Comparison of ENCODE assay signal across 8 cellular contexts in the genomic region with DNA sequence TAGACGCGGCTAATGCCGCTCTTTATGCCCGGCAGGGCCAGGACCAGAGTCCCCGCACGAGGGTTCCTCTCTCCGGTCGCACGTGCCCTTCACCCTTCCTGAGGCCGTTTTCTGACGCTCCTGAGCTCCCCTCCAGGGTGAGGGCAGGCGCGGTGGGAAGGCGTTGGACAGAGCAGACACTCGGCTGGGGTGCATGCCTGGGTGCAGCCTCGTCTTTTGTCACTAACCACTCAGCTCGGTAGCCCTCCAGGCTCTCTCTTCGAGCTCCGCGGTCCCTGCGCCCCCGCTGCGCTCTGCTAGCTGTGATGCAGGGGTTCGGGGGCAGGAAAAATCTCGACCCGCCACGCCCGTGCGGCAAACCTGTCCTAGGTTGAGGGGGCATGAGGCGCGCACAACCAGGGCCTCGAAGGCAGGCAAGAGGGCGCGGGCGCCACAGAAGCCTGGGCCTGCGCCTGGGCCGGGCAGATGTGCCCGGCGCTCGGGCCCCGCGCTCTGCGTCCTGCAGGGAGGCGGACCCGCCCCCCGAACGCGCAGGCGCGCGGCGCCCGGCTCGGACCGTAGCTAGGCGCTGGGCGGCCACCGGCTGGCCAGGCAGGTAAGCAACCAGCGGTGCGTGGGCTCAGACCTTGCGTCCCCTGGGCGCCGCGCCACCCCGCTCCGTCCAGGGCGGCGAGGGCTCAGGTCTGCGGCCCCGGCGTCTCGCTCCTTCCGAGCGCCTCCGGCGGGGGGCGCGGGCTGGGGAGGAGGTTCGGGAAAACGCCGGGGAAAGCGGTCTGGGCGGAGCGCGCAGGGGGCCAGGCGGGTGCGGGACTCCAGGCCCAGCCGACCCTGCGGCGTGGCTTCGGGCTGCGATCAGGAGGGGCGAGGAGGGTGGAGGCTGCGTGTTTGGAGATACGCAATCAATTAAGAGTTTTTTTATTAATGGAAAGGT. TPM values are rescaled to one million over a fixed set of nuclear protein-coding genes. Genes with fewer than 3 reads are reported as not detected.
DNase-seq lines count a peak whose midpoint lies in the region; ATAC-seq and TF ChIP-seq lines count a peak whose summit lies in the region.

A gene (plus strand): TSS at position 548 of the 931 bp plus-strand sequence. CDS start 5,807 bp downstream, outside the sequence.

- H4K8ac ChIP-seq in IMR-90 (ENCODE audit: low read depth in 2 of 2, low read length in 2 of 2), result peak within 1 kb of the TSS in 1 of 2 experiments; percentile 50; a peak in 1 of 4 replicates

- TF ChIP-seq RAD21 in IMR-90 (IDR thresholded peaks at IDR 0.05; ENCODE audit: low read length), result no peak

- H3K4me3 ChIP-seq in IMR-90 (ENCODE audit: insufficient read depth, low read depth, low read length) (peak within 1 kb of the TSS; percentile 87), fibroblast of the aortic adventitia (ENCODE audit: low read depth, low read length) (peak within 1 kb of the TSS; percentile 69)

- no TSS peak for BruUV-seq in IMR-90 (replicated peaks; lab: Mats Ljungman, UMichigan)

- no peak within 1 kb of the TSS for H3K27ac ChIP-seq in IMR-90 (ENCODE audit: insufficient read depth, low read length)

- peak within 1 kb of the TSS; percentile 58 for H3K9ac ChIP-seq in IMR-90 (ENCODE audit: low read depth, low read length)

- H2AK9ac ChIP-seq in IMR-90 (replicated peaks; ENCODE audit: low read depth, low read length, poor library complexity), result peak within 1 kb of the TSS; percentile 9

- TF ChIP-seq POLR2A in IMR-90 (IDR thresholded peaks at IDR 0.05; ENCODE audit: low read depth, low read length), result no peak

- peak within 1 kb of the TSS; percentile 96 for H2AFZ ChIP-seq in IMR-90 (replicated peaks; ENCODE audit: low read length, poor library complexity)

- H2AK5ac ChIP-seq in IMR-90 (ENCODE audit: low read depth, low read length), result no peak within 1 kb of the TSS

- peaks cover 0 to 10% (median 5%) of the 10 kb centered on the region in 4 donors for H3K4me1 Mint-ChIP-seq in naive thymus-derived CD8-positive, alpha-beta T cell

- H3K27ac Mint-ChIP-seq in naive thymus-derived CD8-positive, alpha-beta T cell, result no peak within 1 kb of the TSS

- CTCF ChIA-PET in IMR-90 (lab: Yijun Ruan, JAX), result no interaction called here

- no peaks in the 10 kb centered on the region for H3K36me3 ChIP-seq in IMR-90 (ENCODE audit: control insufficient read depth, insufficient read depth, low read length)

- no peaks in the 10 kb centered on the region for H4K20me1 ChIP-seq in IMR-90 (ENCODE audit: insufficient read depth, low read length)

- peak; percentile 95 for ATAC-seq in IMR-90 (ENCODE audit: low read depth)
- ATAC-seq in naive thymus-derived CD8-positive, alpha-beta T cell, result peak; percentile 46 to 74
- ATAC-seq in HG03175 (IDR thresholded peaks at IDR 0.05; ENCODE audit: unreplicated experiment), result no peak
- ATAC-seq in GM21723 (IDR thresholded peaks at IDR 0.05; ENCODE audit: unreplicated experiment), result no peak

- no peak within 1 kb of the TSS for H3K14ac ChIP-seq in IMR-90 (replicated peaks; ENCODE audit: low read depth, low read length)

- H2BK20ac ChIP-seq in IMR-90 (ENCODE audit: low read depth, low read length), result no peak within 1 kb of the TSS

- peaks cover 3% of the 10 kb centered on the region; the same call in 1 of the 2 replicates for H3K4me1 ChIP-seq in IMR-90 (ENCODE audit: control insufficient read depth, insufficient read depth, low read length)

- no peak within 1 kb of the TSS for H4K91ac ChIP-seq in IMR-90 (ENCODE audit: insufficient read depth, low read depth, low read length)

- POLR2A ChIA-PET in IMR-90 (lab: Charles Lee; ENCODE audit: unreplicated experiment), result no interaction called here
- POLR2A ChIA-PET in naive thymus-derived CD8-positive, alpha-beta T cell (lab: Charles Lee), result no interaction called here

- in situ Hi-C loops in IMR-90 (cut with MboI; ENCODE audit: low sequenced_read_pairs), result no loop called here

- peak within 1 kb of the TSS; percentile 41 to 83 (median 69) for H3K4me3 Mint-ChIP-seq in naive thymus-derived CD8-positive, alpha-beta T cell

- no peak within 1 kb of the TSS for H3K18ac ChIP-seq in IMR-90 (ENCODE audit: low read depth, low read length)

- peaks cover 8 to 51% (median 42%) of the 10 kb centered on the region in 5 donors for H3K27me3 Mint-ChIP-seq in naive thymus-derived CD8-positive, alpha-beta T cell

- intact Hi-C loops in IMR-90 (cut with micrococcal nuclease), result no loop called here

- no peak for TF ChIP-seq CTCF in IMR-90 (conservative IDR thresholded peaks at IDR 0.05; ENCODE audit: low read depth, low read length)
- TF ChIP-seq CTCF in fibroblast of the aortic adventitia (IDR thresholded peaks at IDR 0.05; ENCODE audit: insufficient read depth, low read length), result no peak

- no peak within 1 kb of the TSS for H3K4ac ChIP-seq in IMR-90 (ENCODE audit: low read depth, low read length)

- peaks cover 38% of the 10 kb centered on the region for H3K27me3 ChIP-seq in IMR-90 (ENCODE audit: control insufficient read depth, insufficient read depth, low read length)

- no peak within 1 kb of the TSS for H2BK15ac ChIP-seq in IMR-90 (ENCODE audit: low read depth, low read length)

- no peaks in the 10 kb centered on the region for H3K79me1 ChIP-seq in IMR-90 (ENCODE audit: low read depth in 1 of 2, low read length in 2 of 2)

- H2BK5ac ChIP-seq in IMR-90 (ENCODE audit: low read depth, low read length, poor library complexity, severe bottlenecking), result no peak within 1 kb of the TSS

- H3K9me3 Mint-ChIP-seq in naive thymus-derived CD8-positive, alpha-beta T cell, result no peaks in the 10 kb centered on the region

- no peak within 1 kb of the TSS for H3K56ac ChIP-seq in IMR-90 (ENCODE audit: extremely low read depth, insufficient read depth, low read length)

- DNase-seq in COLO668 (lab: John Stamatoyannopoulos, UW; ENCODE audit: unreplicated experiment), result peak; percentile 67
- peak; percentile 23 for DNase-seq in IMR-90
- DNase-seq in activated CD8-positive, alpha-beta memory T cell treated with anti-CD3 and anti-CD28 coated beads, Interleukin-2, amount 50 U/mL, for 4 hours, result peak; percentile 15
- DNase-seq in fibroblast of the aortic adventitia (ENCODE audit: low read depth), result peak; percentile 12
- peak in 1 of 10 donors; percentile 7 for DNase-seq in naive thymus-derived CD8-positive, alpha-beta T cell
- no peak for DNase-seq in KG1 (lab: John Stamatoyannopoulos, UW)

- peaks cover 2% of the 10 kb centered on the region for H3K9me3 ChIP-seq in IMR-90 (ENCODE audit: control insufficient read depth, insufficient read depth, low read length)

- dilution Hi-C loops in IMR-90 (cut with HindIII; ENCODE audit: low sequenced_read_pairs, unreplicated experiment), result no loop called here

- no peaks in the 10 kb centered on the region for H3K9me1 ChIP-seq in IMR-90 (ENCODE audit: insufficient read depth, low read length)

- peak within 1 kb of the TSS; percentile 88 for H3K4me2 ChIP-seq in IMR-90 (ENCODE audit: low read depth, low read length)

- no peak within 1 kb of the TSS for H3K23ac ChIP-seq in IMR-90 (ENCODE audit: low read depth, low read length)

- peaks cover 0 to 3% (median 0%) of the 10 kb centered on the region in 3 donors for H3K36me3 Mint-ChIP-seq in naive thymus-derived CD8-positive, alpha-beta T cell

- H2BK120ac ChIP-seq in IMR-90 (ENCODE audit: low read depth, low read length), result no peak within 1 kb of the TSS

- 11% methylated on average over 32 of the region's 95 CpGs; no CpG with 5 or more reads in 1 of the 2 experiments for WGBS in IMR-90 (ENCODE audit: extremely low coverage in 2 of 2, insufficient read length in 1 of 2), 2 experiments

- no peak within 1 kb of the TSS for H4K5ac ChIP-seq in IMR-90 (ENCODE audit: low read depth, low read length)

TF ChIP-seq in IMR-90, 13 proteins besides CTCF, POLR2A, EP300 and RAD21:
- TF ChIP-seq FOS (IDR thresholded peaks at IDR 0.05; ENCODE audit: low read depth, low read length), result no peak
- no peak for TF ChIP-seq BHLHE40 (IDR thresholded peaks at IDR 0.05; ENCODE audit: low read depth, low read length)
- TF ChIP-seq CEBPB (IDR thresholded peaks at IDR 0.05; ENCODE audit: low read depth, low read length), result no peak

RNA-seq across cellular contexts. Expression of the gene that starts here (rescaled TPM):
- total RNA-seq in IMR-90 (2012; rRNA removed), result 1.7 and 2.2 TPM in 2 replicates
- polyA plus RNA-seq in IMR-90 (2012; rRNA removed), result 4.3 and 4.5 TPM in 2 replicates
- polyA plus RNA-seq in IMR-90 (2012; cell fraction: cytosol; rRNA removed), result 1.1 TPM in 2 replicates
- polyA plus RNA-seq in IMR-90 (2012; cell fraction: nucleus; rRNA removed; ENCODE audit: low replicate concordance), result 38.8 and 40.5 TPM in 2 replicates
- total RNA-seq in fibroblast of the aortic adventitia (ENCODE audit: low replicate concordance), result 8.9 and 13.4 TPM in 2 replicates
- total RNA-seq in naive thymus-derived CD8-positive, alpha-beta T cell, result 10 to 100 TPM; 27.2 TPM
- 1 to 10 TPM in 2 of 3 donors, under 1 TPM in 1; 0.66 to 1.7 (median 1.1) TPM for polyA plus RNA-seq in naive thymus-derived CD8-positive, alpha-beta T cell

Comparison
In these comparisons a context has a peak if more than half of its experiments do, and no peak if none do; other contexts are left out.
1. ATAC-seq: peak in IMR-90 (single experiment) and naive thymus-derived CD8-positive, alpha-beta T cell (2 of 2); none in HG03175 (single experiment) and GM21723 (single experiment).